In genomic region chr1:53112271-53112774, GRCh38 we compare ENCODE assay signal across 15 cellular contexts. TPM values are rescaled to one million over a fixed set of nuclear protein-coding genes. Genes with fewer than 3 reads are reported as not detected.
DNase-seq lines count a peak whose midpoint lies in the region; ATAC-seq and TF ChIP-seq lines count a peak whose summit lies in the region.
"Had no signal": no experiment of that assay in that cellular context is flagged by ENCODE, and none has a peak within 500 bp of the region (broad histone marks: within the 10 kb centered on the region; RNA-seq: fewer than 3 reads in every experiment).

No MANE protein-coding gene starts in this region.

- peaks cover 2% of the 10 kb centered on the region for H3K9me3 Mint-ChIP-seq in CD4-positive, alpha-beta T cell
- peaks cover 3% of the 10 kb centered on the region for H3K9me3 Mint-ChIP-seq in activated T-cell treated with anti-CD3 and anti-CD28 coated beads, Interleukin-2, amount 50 U/mL, for 4 hours
- H3K9me3 Mint-ChIP-seq: type B pancreatic cell had no signal

- POLR2A ChIA-PET in CD4-positive, alpha-beta T cell (lab: Charles Lee) = no interaction called here

- TF ChIP-seq CTCF in CD4-positive, alpha-beta T cell (IDR thresholded peaks at IDR 0.05) = no peak

- DNase-seq in AG08396 (ENCODE audit: low spot score) (peak; percentile 80), NCI-H226 (peak; percentile 93), dedifferentiated amniotic fluid mesenchymal stem cell (ENCODE audit: extremely low spot score) (peak; percentile 34), myocyte (ENCODE audit: low read depth) (peak; percentile 63), NCI-H2107 (lab: John Stamatoyannopoulos, UW) (no peak)
- no peak for DNase-seq in CD4-positive, alpha-beta T cell
- no peak for DNase-seq in activated T-cell treated with anti-CD3 and anti-CD28 coated beads, Interleukin-2, amount 50 U/mL, for 4 hours
- DNase-seq: BE2C, left ventricle myocardium inferior, NCI-H526 treated with DMSO at 0.1 percent for 48 hours, SJCRH30 had no signal

- ATAC-seq in CD4-positive, alpha-beta T cell (ENCODE audit: poor library complexity) = no peak
- no peak for ATAC-seq in activated T-cell treated with anti-CD3 and anti-CD28 coated beads, Interleukin-2, amount 50 U/mL, for 4 hours
- no peak for ATAC-seq in HG03159 (IDR thresholded peaks at IDR 0.05; ENCODE audit: unreplicated experiment)

- no peaks in the 10 kb centered on the region for H3K27me3 Mint-ChIP-seq in CD4-positive, alpha-beta T cell
- peaks cover 3% of the 10 kb centered on the region for H3K27me3 Mint-ChIP-seq in activated T-cell treated with anti-CD3 and anti-CD28 coated beads, Interleukin-2, amount 50 U/mL, for 4 hours (ENCODE audit: low read depth)

- H3K36me3 Mint-ChIP-seq in CD4-positive, alpha-beta T cell (ENCODE audit: low read depth) = no peaks in the 10 kb centered on the region
- H3K36me3 Mint-ChIP-seq in activated T-cell treated with anti-CD3 and anti-CD28 coated beads, Interleukin-2, amount 50 U/mL, for 4 hours (ENCODE audit: insufficient read depth) = no peaks in the 10 kb centered on the region
- H3K36me3 Mint-ChIP-seq: type B pancreatic cell had no signal

- peaks cover 13% of the 10 kb centered on the region for H3K4me1 Mint-ChIP-seq in CD4-positive, alpha-beta T cell (ENCODE audit: low read depth)
- H3K4me1 Mint-ChIP-seq in activated T-cell treated with anti-CD3 and anti-CD28 coated beads, Interleukin-2, amount 50 U/mL, for 4 hours (ENCODE audit: low read depth) = peaks cover 9% of the 10 kb centered on the region

- CTCF ChIA-PET in CD4-positive, alpha-beta T cell (lab: Charles Lee) = no interaction called here

- no peak overlapping the region for H3K4me3 Mint-ChIP-seq in CD4-positive, alpha-beta T cell
- no peak overlapping the region for H3K4me3 Mint-ChIP-seq in activated T-cell treated with anti-CD3 and anti-CD28 coated beads, Interleukin-2, amount 50 U/mL, for 4 hours
- H3K4me3 Mint-ChIP-seq: type B pancreatic cell had no signal

- intact Hi-C loops in CD4-positive, alpha-beta T cell (cut with DNase I, micrococcal nuclease) = no loop called here

- no peak overlapping the region for H3K27ac ChIP-seq in CD4-positive, alpha-beta T cell (ENCODE audit: low read depth, low read length)
- H3K27ac ChIP-seq: left ventricle myocardium inferior, SJCRH30 had no signal

- no peaks in the 10 kb centered on the region for H3K9me3 ChIP-seq in CD4-positive, alpha-beta T cell (ENCODE audit: control insufficient read depth, low read length)
- H3K9me3 ChIP-seq: BE2C, SJCRH30 had no signal

- no peak overlapping the region for H3K27ac Mint-ChIP-seq in CD4-positive, alpha-beta T cell
- H3K27ac Mint-ChIP-seq: type B pancreatic cell had no signal

- no peaks in the 10 kb centered on the region for H3K27me3 ChIP-seq in CD4-positive, alpha-beta T cell (ENCODE audit: control insufficient read depth, insufficient read depth, low read length)
- H3K27me3 ChIP-seq: BE2C had no signal

RNA-seq across cellular contexts. Expression of gene SLC1A7, which starts 30.1 kb away (rescaled TPM):
- total RNA-seq in myocyte = 0.21 and 0.29 TPM in 2 replicates
- polyA plus RNA-seq in myocyte (2012) = 0.20 TPM
- not detected for total RNA-seq in CD4-positive, alpha-beta T cell
- not detected for total RNA-seq in activated T-cell treated with anti-CD3 and anti-CD28 coated beads, Interleukin-2, amount 50 U/mL, for 4 hours
- total RNA-seq: Daoy, smooth muscle cell had no signal

RNA-seq across cellular contexts. Expression of gene PODN, which starts 50.3 kb away (rescaled TPM):
- 0.48 and 2.1 TPM in 2 replicates for total RNA-seq in myocyte
- 5.5 TPM for polyA plus RNA-seq in myocyte (2012)
- total RNA-seq in CD4-positive, alpha-beta T cell = not detected
- total RNA-seq in activated T-cell treated with anti-CD3 and anti-CD28 coated beads, Interleukin-2, amount 50 U/mL, for 4 hours = under 1 TPM in 2 of 3 donors, not detected in 1; 0.11 to 0.23 TPM
- total RNA-seq: Daoy had no signal

Comparison
In these comparisons a context has a peak if more than half of its experiments do, and no peak if none do; other contexts are left out.
1. DNase-seq: peak in AG08396 (single experiment), NCI-H226 (single experiment), dedifferentiated amniotic fluid mesenchymal stem cell (single experiment) and myocyte (single experiment); none in CD4-positive, alpha-beta T cell (0 of 10), NCI-H2107 (single experiment) and activated T-cell treated with anti-CD3 and anti-CD28 coated beads, Interleukin-2, amount 50 U/mL, for 4 hours (single experiment).